In the genomic region with DNA sequence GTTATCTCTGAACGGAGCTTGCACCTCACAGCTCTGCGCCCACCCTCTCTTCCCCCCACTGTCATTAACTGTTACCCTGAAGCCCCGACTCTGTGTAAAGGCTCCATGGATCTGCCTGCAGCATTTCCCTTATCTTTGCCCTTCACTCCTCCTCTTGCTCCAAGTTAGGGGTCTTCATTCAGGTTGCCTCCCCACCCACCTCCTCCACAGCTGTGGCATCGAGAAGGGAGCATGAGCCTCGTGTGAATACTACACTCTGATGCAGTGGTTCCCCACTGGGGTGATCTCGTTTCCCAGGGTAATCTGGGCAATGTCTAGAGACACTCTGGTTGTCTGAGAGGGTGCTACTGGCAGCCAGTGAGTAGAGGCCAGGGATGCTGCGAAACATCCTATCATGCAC, we compare ENCODE assay signal across 16 cellular contexts. TPM values are rescaled to one million over a fixed set of nuclear protein-coding genes. Genes with fewer than 3 reads are reported as not detected.
DNase-seq lines count a peak whose midpoint lies in the region; ATAC-seq and TF ChIP-seq lines count a peak whose summit lies in the region.
"Had no signal": no experiment of that assay in that cellular context is flagged by ENCODE, and none has a peak within 500 bp of the region (broad histone marks: within the 10 kb centered on the region; RNA-seq: fewer than 3 reads in every experiment).

No MANE protein-coding gene starts in this region.

- H3K18ac ChIP-seq in neuronal stem cell (ENCODE audit: low read length), result peak overlapping the region; percentile 81

- peaks cover 0 to 66% (median 12%) of the 10 kb centered on the region in 12 donors for H3K4me1 ChIP-seq in heart left ventricle
- H3K4me1 ChIP-seq in neuronal stem cell (ENCODE audit: control insufficient read depth in 2 of 2, insufficient read depth in 1 of 2, low read depth in 1 of 2, low read length in 2 of 2), result peaks cover 4 to 24% of the 10 kb centered on the region in 2 donors
- peaks cover 22 to 52% (median 36%) of the 10 kb centered on the region in 4 donors for H3K4me1 ChIP-seq in stomach
- H3K4me1 ChIP-seq: BLaER1 had no signal

- H3K79me1 ChIP-seq in neuronal stem cell (ENCODE audit: low read depth, low read length), result no peaks in the 10 kb centered on the region

- ATAC-seq in heart left ventricle (peak in 3 of 4 donors; percentile 13 to 27 (median 20)), Right ventricle myocardium superior (ENCODE audit: poor library complexity) (no peak), GM19395 (IDR thresholded peaks at IDR 0.05; ENCODE audit: unreplicated experiment) (no peak), GM19351 (IDR thresholded peaks at IDR 0.05; ENCODE audit: unreplicated experiment) (no peak)

- TF ChIP-seq CTCF in heart left ventricle (IDR thresholded peaks at IDR 0.05) (no peak), stomach (IDR thresholded peaks at IDR 0.05) (no peak)

- H3K27me3 ChIP-seq in heart left ventricle (no peaks in the 10 kb centered on the region), neuronal stem cell (ENCODE audit: control insufficient read depth in 3 of 3, insufficient read depth in 3 of 3, low read depth in 1 of 3, low read length in 3 of 3) (peaks cover 0 to 14% (median 0%) of the 10 kb centered on the region in 3 experiments), stomach (no peaks in the 10 kb centered on the region)
- H3K27me3 ChIP-seq: BLaER1 had no signal

- H4K8ac ChIP-seq in neuronal stem cell (ENCODE audit: low read depth, low read length), result no peak overlapping the region

- no peak for DNase-seq in heart left ventricle
- no peak for DNase-seq in Right ventricle myocardium superior
- peak; percentile 62 for DNase-seq in mesenteric fat pad (ENCODE audit: low spot score)
- DNase-seq in neuronal stem cell (ENCODE audit: low spot score), result no peak
- no peak for DNase-seq in stomach
- DNase-seq in stimulated activated CD4-positive, alpha-beta T cell treated with anti-CD3 and anti-CD28 coated beads, Interleukin-1b, Interleukin-23, amount 100 ng/mL, for 48 hours, result no peak
- DNase-seq: 8988T; Calu3; CD4-positive, alpha-beta memory T cell; DMS79 treated with DMSO at 0.1 percent for 48 hours; GF-D8; H9 had no signal

- H3K27ac ChIP-seq in heart left ventricle, result peak overlapping the region in 1 of 12 donors; percentile 31
- H3K27ac ChIP-seq in neuronal stem cell (replicated peaks; ENCODE audit: low read length), result no peak overlapping the region
- peak overlapping the region in 4 of 5 donors; percentile 29 to 73 (median 47) for H3K27ac ChIP-seq in stomach
- H3K27ac ChIP-seq: BLaER1 had no signal

- no peak overlapping the region for H2BK12ac ChIP-seq in neuronal stem cell (ENCODE audit: low read length)

- no peak overlapping the region for H2BK5ac ChIP-seq in neuronal stem cell (ENCODE audit: low read length)

- no peak overlapping the region for H2BK120ac ChIP-seq in neuronal stem cell (ENCODE audit: low read depth, low read length)

- H3K36me3 ChIP-seq in heart left ventricle (no peaks in the 10 kb centered on the region), neuronal stem cell (replicated peaks in 1 of 2; ENCODE audit: control insufficient read depth in 2 of 2, insufficient read depth in 2 of 2, low read length in 2 of 2) (no peaks in the 10 kb centered on the region), stomach (no peaks in the 10 kb centered on the region)
- H3K36me3 ChIP-seq: BLaER1 had no signal

- H3K9me3 ChIP-seq in heart left ventricle, result no peaks in the 10 kb centered on the region
- no peaks in the 10 kb centered on the region for H3K9me3 ChIP-seq in neuronal stem cell (replicated peaks in 1 of 2; ENCODE audit: control insufficient read depth in 2 of 2, insufficient read depth in 1 of 2, low read depth in 1 of 2, low read length in 2 of 2)
- H3K9me3 ChIP-seq in stomach, result no peaks in the 10 kb centered on the region
- H3K9me3 ChIP-seq: BLaER1 had no signal

- H3K4ac ChIP-seq in neuronal stem cell (ENCODE audit: low read length), result no peak overlapping the region

- intact Hi-C loops in heart left ventricle (cut with DNase I) (loop anchor here in 1 of 10 donors (10.0 kb wide), 1 partner anchor 61 kb away; no protein-coding TSS in a partner anchor), Right ventricle myocardium superior (cut with DNase I) (no loop called here), stomach (cut with DNase I; ENCODE audit: low total_unique reads) (no loop called here)

- WGBS in heart left ventricle, 4 donors, result 50 to 60% (median 58%) methylated on average over 6 to 7 of the region's 7 CpGs
- no CpG with 5 or more reads among the region's 7 CpGs for WGBS in neuronal stem cell (ENCODE audit: extremely low coverage in 2 of 2, insufficient read length in 2 of 2, insufficient replicate concordance in 1 of 2), 2 donors
- 77 to 86% (median 81%) methylated on average over 6 to 7 of the region's 7 CpGs for whole genome bisulfite sequencing in stomach, 5 donors

- no peak overlapping the region for H3K4me3 ChIP-seq in heart left ventricle
- H3K4me3 ChIP-seq in neuronal stem cell (ENCODE audit: low read length in 2 of 2), result no peak overlapping the region
- no peak overlapping the region for H3K4me3 ChIP-seq in stomach
- H3K4me3 ChIP-seq: BLaER1 had no signal

- no peak overlapping the region for H2BK15ac ChIP-seq in neuronal stem cell (ENCODE audit: low read length)

- H2AK5ac ChIP-seq in neuronal stem cell (ENCODE audit: low read depth, low read length), result peak overlapping the region; percentile 46

- TF ChIP-seq POLR2A in heart left ventricle (IDR thresholded peaks at IDR 0.05) (no peak), stomach (IDR thresholded peaks at IDR 0.05) (no peak)

- no peak overlapping the region for H3K4me2 ChIP-seq in neuronal stem cell (ENCODE audit: insufficient read depth, low read length, poor library complexity, severe bottlenecking)
- H3K4me2 ChIP-seq: BLaER1 had no signal

- H2AFZ ChIP-seq in neuronal stem cell (ENCODE audit: low read length), result no peak overlapping the region

- no peak for TF ChIP-seq EP300 in stomach (IDR thresholded peaks at IDR 0.05)

- no peak overlapping the region for H3K9ac ChIP-seq in neuronal stem cell (ENCODE audit: low read depth, low read length, poor library complexity)
- H3K9ac ChIP-seq: BLaER1 had no signal

- H3K23ac ChIP-seq in neuronal stem cell (ENCODE audit: low read depth, low read length, poor library complexity), result no peak overlapping the region

- no peak overlapping the region for H4K91ac ChIP-seq in neuronal stem cell (ENCODE audit: low read depth, low read length, poor library complexity)

- H3K14ac ChIP-seq in neuronal stem cell (ENCODE audit: low read length), result no peak overlapping the region

RNA-seq across cellular contexts. Expression of a gene that starts 51.4 kb away (rescaled TPM):
- total RNA-seq in heart left ventricle (10 to 100 TPM; 16.0 to 43.4 (median 27.6) TPM), Right ventricle myocardium superior (21.5 TPM), mesenteric fat pad (0.96 TPM), stomach (10 to 100 TPM in 3 of 5 donors, 1 to 10 TPM in 1, not detected in 1; 6.4 to 29.9 (median 19.8) TPM)
- polyA plus RNA-seq in heart left ventricle (10 to 100 TPM; 13.6 to 36.1 TPM), stomach (1 to 10 TPM; 2.9 to 5.4 (median 3.0) TPM)
- 1.6 TPM for polyA plus RNA-seq in neuronal stem cell (2013, experiment 1 of 2)
- polyA plus RNA-seq in neuronal stem cell (2013, experiment 2 of 2), result 1.5 TPM
- polyA plus RNA-seq: CD14-positive monocyte; CD4-positive, alpha-beta memory T cell had no signal

Comparison
In these comparisons a context has a peak if more than half of its experiments do, and no peak if none do; other contexts are left out.
1. ATAC-seq: peak in heart left ventricle (3 of 4); none in Right ventricle myocardium superior (single experiment), GM19395 (single experiment) and GM19351 (single experiment).